ENCODE assay signal across 10 cellular contexts in the genomic region with DNA sequence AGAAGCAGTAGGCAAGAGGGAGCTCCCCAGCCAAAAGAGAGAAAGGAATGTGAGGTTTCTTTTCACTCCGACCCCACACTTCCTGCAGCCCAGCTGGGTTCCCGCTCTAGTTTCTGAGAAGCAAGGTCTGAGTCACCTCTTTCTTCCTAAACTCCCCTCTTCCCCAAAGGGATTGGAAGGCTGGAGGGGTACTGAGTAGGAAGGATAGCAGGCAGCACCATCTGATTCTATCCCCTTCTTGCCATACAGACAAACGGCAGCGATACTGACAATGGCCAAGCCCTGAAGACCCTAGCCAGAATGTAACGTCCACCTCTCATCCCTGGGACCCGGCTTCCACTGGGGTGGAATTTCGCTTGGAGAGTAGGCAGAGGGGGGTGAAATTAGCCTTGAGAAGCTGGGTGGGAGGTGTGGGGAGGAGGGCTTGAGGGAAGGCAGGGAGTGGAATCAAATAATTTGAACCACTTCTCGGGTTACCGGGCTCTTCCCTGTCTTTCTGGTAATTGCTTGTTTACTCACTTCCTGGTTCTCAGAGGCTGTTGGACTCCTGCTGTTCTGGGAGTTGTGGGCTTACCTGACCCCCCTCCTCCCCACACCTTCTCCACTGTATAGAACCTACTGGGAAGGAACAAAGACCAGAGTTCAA. TPM values are rescaled to one million over a fixed set of nuclear protein-coding genes. Genes with fewer than 3 reads are reported as not detected.
DNase-seq lines count a peak whose midpoint lies in the region; ATAC-seq and TF ChIP-seq lines count a peak whose summit lies in the region.
"Had no signal": no experiment of that assay in that cellular context is flagged by ENCODE, and none has a peak within 500 bp of the region (broad histone marks: within the 10 kb centered on the region; RNA-seq: fewer than 3 reads in every experiment).

No MANE protein-coding gene starts in this region.

- H3K27ac Mint-ChIP-seq in activated T-cell treated with anti-CD3 and anti-CD28 coated beads, Interleukin-2, amount 50 U/mL, for 72 hours: no peak overlapping the region

- H3K4me1 Mint-ChIP-seq in activated T-cell treated with anti-CD3 and anti-CD28 coated beads, Interleukin-2, amount 50 U/mL, for 72 hours (ENCODE audit: low read depth): peaks cover 88% of the 10 kb centered on the region

- H3K4me3 Mint-ChIP-seq in activated T-cell treated with anti-CD3 and anti-CD28 coated beads, Interleukin-2, amount 50 U/mL, for 72 hours: peak overlapping the region in 1 of 2 donors; percentile 81

- peaks cover 17% of the 10 kb centered on the region for H3K27me3 Mint-ChIP-seq in activated T-cell treated with anti-CD3 and anti-CD28 coated beads, Interleukin-2, amount 50 U/mL, for 72 hours (ENCODE audit: low read depth)
- H3K27me3 Mint-ChIP-seq: IgD-negative memory B cell had no signal

- H3K36me3 ChIP-seq in iPS-15b (ENCODE audit: control insufficient read depth, insufficient read depth, low read length): no peaks in the 10 kb centered on the region
- no peaks in the 10 kb centered on the region for H3K36me3 ChIP-seq in vagina

- H3K9me3 ChIP-seq in iPS-15b (ENCODE audit: control insufficient read depth, insufficient read depth, low read length) (no peaks in the 10 kb centered on the region), vagina (no peaks in the 10 kb centered on the region)

- H3K27me3 ChIP-seq in iPS-15b (ENCODE audit: control insufficient read depth, insufficient read depth, low read length): peaks cover 74% of the 10 kb centered on the region
- H3K27me3 ChIP-seq in vagina: no peaks in the 10 kb centered on the region

- H3K9ac ChIP-seq in iPS-15b (ENCODE audit: low read depth, low read length): no peak overlapping the region

- TF ChIP-seq CTCF in vagina (IDR thresholded peaks at IDR 0.05): no peak

- peak; percentile 83 for DNase-seq in DMS153 treated with DMSO at 0.1 percent for 48 hours (lab: John Stamatoyannopoulos, UW; ENCODE audit: unreplicated experiment)
- peak; percentile 72 for DNase-seq in NCI-H128 (lab: John Stamatoyannopoulos, UW; ENCODE audit: unreplicated experiment)
- no peak for DNase-seq in activated T-cell treated with anti-CD3 and anti-CD28 coated beads, Interleukin-2, amount 50 U/mL, for 72 hours
- no peak for DNase-seq in vagina (ENCODE audit: extremely low spot score in 2 of 2)
- no peak for DNase-seq in SK-N-DZ (ENCODE audit: low spot score)

- intact Hi-C loops in vagina (cut with DNase I): no loop called here

- no peaks in the 10 kb centered on the region for H3K9me3 Mint-ChIP-seq in activated T-cell treated with anti-CD3 and anti-CD28 coated beads, Interleukin-2, amount 50 U/mL, for 72 hours
- H3K9me3 Mint-ChIP-seq: IgD-negative memory B cell had no signal

- no peak overlapping the region for H3K27ac ChIP-seq in vagina

- H3K4me3 ChIP-seq in iPS-15b (ENCODE audit: low read depth, low read length) (peak overlapping the region; percentile 44), vagina (no peak overlapping the region)
- H3K4me3 ChIP-seq: lung had no signal

- H3K4me1 ChIP-seq in iPS-15b (ENCODE audit: control insufficient read depth, insufficient read depth, low read length) (peaks cover 51% of the 10 kb centered on the region), vagina (peaks cover 62% of the 10 kb centered on the region)

- ATAC-seq in SK-N-SH treated with all-trans-retinoic acid at 6 μM for 48 hours: no peak; the same call in 2 of the 3 replicates
- no peak for ATAC-seq in activated T-cell treated with anti-CD3 and anti-CD28 coated beads, Interleukin-2, amount 50 U/mL, for 72 hours (replicated peaks in 1 of 2)
- ATAC-seq in GM18502 (IDR thresholded peaks at IDR 0.05; ENCODE audit: poor library complexity, unreplicated experiment): no peak

- TF ChIP-seq POLR2A in vagina (IDR thresholded peaks at IDR 0.05): no peak

- H3K36me3 Mint-ChIP-seq in activated T-cell treated with anti-CD3 and anti-CD28 coated beads, Interleukin-2, amount 50 U/mL, for 72 hours (ENCODE audit: insufficient read depth in 2 of 2): peaks cover 0 to 3% of the 10 kb centered on the region in 2 donors

TF ChIP-seq in SK-N-SH treated with all-trans-retinoic acid at 6 μM for 48 hours, 23 proteins besides CTCF, POLR2A, EP300 and RAD21:
- TF ChIP-seq ZC3H10 (CRISPR knock-in tag; IDR thresholded peaks at IDR 0.05): 0 out of 2 replicates have a peak, but pooled peaks have one; percentile 16
- 0 out of 2 replicates have a peak, but pooled peaks have one; percentile 65 for TF ChIP-seq OSR1 (CRISPR knock-in tag; IDR thresholded peaks at IDR 0.05)
- TF ChIP-seq, protein P1, sequence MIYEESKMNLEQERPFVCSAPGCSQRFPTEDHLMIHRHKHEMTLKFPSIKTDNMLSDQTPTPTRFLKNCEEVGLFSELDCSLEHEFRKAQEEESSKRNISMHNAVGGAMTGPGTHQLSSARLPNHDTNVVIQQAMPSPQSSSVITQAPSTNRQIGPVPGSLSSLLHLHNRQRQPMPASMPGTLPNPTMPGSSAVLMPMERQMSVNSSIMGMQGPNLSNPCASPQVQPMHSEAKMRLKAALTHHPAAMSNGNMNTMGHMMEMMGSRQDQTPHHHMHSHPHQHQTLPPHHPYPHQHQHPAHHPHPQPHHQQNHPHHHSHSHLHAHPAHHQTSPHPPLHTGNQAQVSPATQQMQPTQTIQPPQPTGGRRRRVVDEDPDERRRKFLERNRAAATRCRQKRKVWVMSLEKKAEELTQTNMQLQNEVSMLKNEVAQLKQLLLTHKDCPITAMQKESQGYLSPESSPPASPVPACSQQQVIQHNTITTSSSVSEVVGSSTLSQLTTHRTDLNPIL (CRISPR knock-in tag; IDR thresholded peaks at IDR 0.05; ENCODE audit: low read depth): no peak

RNA-seq across cellular contexts. Expression of a gene that starts 13.2 kb away (rescaled TPM):
- 10 to 100 TPM; 71.8 to 72.2 TPM for total RNA-seq in activated T-cell treated with anti-CD3 and anti-CD28 coated beads, Interleukin-2, amount 50 U/mL, for 72 hours
- 13.0 TPM for total RNA-seq in vagina
- polyA plus RNA-seq in SK-N-DZ (2014; cell fraction: cytosol; rRNA removed): 6.8 and 8.7 TPM in 2 replicates
- 5.2 and 6.5 TPM in 2 replicates for polyA plus RNA-seq in SK-N-DZ (2014; cell fraction: nucleus; rRNA removed)

Comparison
In these comparisons a context has a peak if more than half of its experiments do, and no peak if none do; other contexts are left out.
1. DNase-seq: peak in DMS153 treated with DMSO at 0.1 percent for 48 hours (single experiment) and NCI-H128 (single experiment); none in activated T-cell treated with anti-CD3 and anti-CD28 coated beads, Interleukin-2, amount 50 U/mL, for 72 hours (0 of 2), vagina (0 of 2) and SK-N-DZ (single experiment).